Comparison of ENCODE assay signal across 13 cellular contexts in the genomic region with DNA sequence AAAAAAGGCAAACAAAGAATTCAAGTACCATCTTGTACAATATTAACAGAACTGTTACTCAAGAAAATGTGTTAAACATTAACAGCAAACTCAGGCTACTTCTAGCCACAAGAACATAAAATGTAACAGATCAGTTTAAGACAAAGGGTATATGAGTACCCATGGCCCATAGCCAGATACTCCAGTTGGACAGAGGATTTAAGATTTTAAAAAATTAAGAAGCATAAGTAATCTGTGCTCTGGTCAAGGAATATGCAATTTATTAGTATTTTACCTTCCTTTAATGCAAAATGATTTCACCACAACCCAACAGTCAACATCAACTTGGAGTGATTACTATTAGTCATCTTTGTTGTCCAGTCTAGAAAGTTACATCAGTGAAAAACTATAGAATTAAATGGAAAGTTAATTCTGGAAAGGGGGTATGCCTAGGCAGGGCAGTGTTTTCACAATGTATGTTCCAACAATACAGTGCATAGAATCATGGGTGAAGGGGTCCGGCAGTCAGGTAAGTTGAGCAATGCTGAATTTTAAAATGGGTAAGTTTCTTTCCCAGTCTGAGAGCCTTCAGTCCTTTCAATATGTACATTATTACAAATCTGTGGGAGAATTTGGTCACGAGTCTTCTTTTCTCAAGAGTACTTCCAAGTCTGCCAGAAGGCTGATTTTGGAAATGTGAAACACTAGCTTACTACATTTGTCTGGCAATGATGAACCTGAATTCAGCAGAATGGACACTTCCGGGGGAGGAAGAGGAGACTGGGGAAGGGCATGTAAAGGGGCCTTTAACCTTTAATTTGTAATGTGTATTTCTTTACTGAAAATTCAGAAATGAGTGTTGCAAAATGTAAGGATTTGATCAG. TPM values are rescaled to one million over a fixed set of nuclear protein-coding genes. Genes with fewer than 3 reads are reported as not detected.
DNase-seq lines count a peak whose midpoint lies in the region; ATAC-seq and TF ChIP-seq lines count a peak whose summit lies in the region.
"Had no signal": no experiment of that assay in that cellular context is flagged by ENCODE, and none has a peak within 500 bp of the region (broad histone marks: within the 10 kb centered on the region; RNA-seq: fewer than 3 reads in every experiment).

No MANE protein-coding gene starts in this region.

- intact Hi-C loops in heart left ventricle (cut with DNase I): loop anchor here in 1 of 10 donors (5.0 kb wide), 1 partner anchor 42 kb away; no protein-coding TSS in a partner anchor

- peak overlapping the region; percentile 91 for H2AK5ac ChIP-seq in mesenchymal stem cell (ENCODE audit: low read length, severe bottlenecking)

- no peak overlapping the region for H2BK12ac ChIP-seq in mesenchymal stem cell (ENCODE audit: low read length in 2 of 2)

- 96% methylated on average over 2 of the region's 3 CpGs for WGBS in mesenchymal stem cell
- WGBS in heart left ventricle, 4 donors: 80 to 88% (median 84%) methylated on average over 3 of the region's 3 CpGs

- peak overlapping the region; percentile 54; the same call in 1 of the 2 replicates for H3K27ac Mint-ChIP-seq in WTC11
- H3K27ac Mint-ChIP-seq: IgD-negative memory B cell had no signal

- peak overlapping the region; percentile 84 for H3K27ac ChIP-seq in mesenchymal stem cell (ENCODE audit: low read length, poor library complexity, severe bottlenecking)
- H3K27ac ChIP-seq in heart left ventricle: peak overlapping the region in 1 of 12 donors; percentile 79

- H3K27me3 Mint-ChIP-seq in WTC11 (ENCODE audit: low read depth): no peaks in the 10 kb centered on the region
- H3K27me3 Mint-ChIP-seq: central memory CD8-positive, alpha-beta T cell; IgD-negative memory B cell had no signal

- peak overlapping the region; percentile 63 for H3K4me2 ChIP-seq in mesenchymal stem cell (ENCODE audit: low read length, poor library complexity, severe bottlenecking)

- H3K79me1 ChIP-seq in mesenchymal stem cell (replicated peaks; ENCODE audit: low read length, poor library complexity, severe bottlenecking): peaks cover 9% of the 10 kb centered on the region

- ATAC-seq in GM18861 (IDR thresholded peaks at IDR 0.05; ENCODE audit: unreplicated experiment): peak; percentile 69
- ATAC-seq in HG02678 (IDR thresholded peaks at IDR 0.05; ENCODE audit: unreplicated experiment): peak; percentile 78
- no peak for ATAC-seq in WTC11
- ATAC-seq in heart left ventricle: no peak

- H3K4me3 ChIP-seq in mesenchymal stem cell (ENCODE audit: insufficient read depth in 1 of 2, low read depth in 1 of 2, low read length in 2 of 2) (no peak overlapping the region), heart left ventricle (no peak overlapping the region)

- POLR2A ChIA-PET in WTC11 (lab: Charles Lee): no interaction called here

- no peaks in the 10 kb centered on the region for H3K4me1 Mint-ChIP-seq in WTC11
- H3K4me1 Mint-ChIP-seq: IgD-negative memory B cell had no signal

- no peak overlapping the region for H2BK120ac ChIP-seq in mesenchymal stem cell (ENCODE audit: low read depth, low read length)

- H3K4me1 ChIP-seq in mesenchymal stem cell (ENCODE audit: control insufficient read depth, insufficient read depth, low read depth, low read length) (peaks cover 6% of the 10 kb centered on the region), heart left ventricle (peaks cover 0 to 23% (median 12%) of the 10 kb centered on the region in 12 donors)

- no peak for TF ChIP-seq CTCF in WTC11 (IDR thresholded peaks at IDR 0.05)
- no peak for TF ChIP-seq CTCF in heart left ventricle (IDR thresholded peaks at IDR 0.05)

- no peak for TF ChIP-seq POLR2A in heart left ventricle (IDR thresholded peaks at IDR 0.05)

- no peak overlapping the region for H3K9ac ChIP-seq in mesenchymal stem cell (ENCODE audit: low read length)

- H4K8ac ChIP-seq in mesenchymal stem cell (ENCODE audit: low read length): no peak overlapping the region

- no peak overlapping the region for H2BK5ac ChIP-seq in mesenchymal stem cell (ENCODE audit: low read depth, low read length, poor library complexity, severe bottlenecking)

- H3K23ac ChIP-seq in mesenchymal stem cell (ENCODE audit: low read length in 2 of 2): no peak overlapping the region

- CTCF ChIA-PET in WTC11 (lab: Charles Lee): no interaction called here

- H3K36me3 ChIP-seq in mesenchymal stem cell (ENCODE audit: control insufficient read depth in 1 of 2, insufficient read depth in 2 of 2, low read depth in 1 of 2, low read length in 2 of 2): peaks cover 3 to 16% of the 10 kb centered on the region in 2 experiments
- H3K36me3 ChIP-seq in heart left ventricle: peaks cover 0 to 21% (median 3%) of the 10 kb centered on the region in 9 donors

- H3K4ac ChIP-seq in mesenchymal stem cell (ENCODE audit: low read depth in 1 of 2, low read length in 2 of 2): no peak overlapping the region

- H2BK15ac ChIP-seq in mesenchymal stem cell (ENCODE audit: low read depth, poor library complexity, severe bottlenecking): no peak overlapping the region

- DNase-seq in WTC11 (ENCODE audit: low spot score) (no peak), mesenchymal stem cell (no peak), SHP77 treated with DMSO at 0.1 percent for 48 hours (lab: John Stamatoyannopoulos, UW) (no peak), NCI-H146 treated with DMSO at 0.1 percent for 48 hours (lab: John Stamatoyannopoulos, UW; ENCODE audit: unreplicated experiment) (no peak), hepatic stellate cell (ENCODE audit: low spot score) (no peak), heart left ventricle (no peak)
- DNase-seq: activated T-cell treated with anti-CD3 and anti-CD28 coated beads, Interleukin-2, amount 50 U/mL, for 48 hours; foreskin melanocyte; NCI-H2029 had no signal

- H3K14ac ChIP-seq in mesenchymal stem cell (ENCODE audit: low read length in 2 of 2): no peak overlapping the region

- H3K18ac ChIP-seq in mesenchymal stem cell (ENCODE audit: low read depth in 1 of 2, low read length in 2 of 2): no peak overlapping the region

- H3K36me3 Mint-ChIP-seq in WTC11: peaks cover 12% of the 10 kb centered on the region; the same call in 1 of the 2 replicates
- H3K36me3 Mint-ChIP-seq: IgD-negative memory B cell had no signal

- no peak overlapping the region for H2AFZ ChIP-seq in mesenchymal stem cell (ENCODE audit: low read depth, low read length)

- H4K91ac ChIP-seq in mesenchymal stem cell (ENCODE audit: low read length): no peak overlapping the region

- H3K9me3 ChIP-seq in mesenchymal stem cell (ENCODE audit: control insufficient read depth, low read length) (no peaks in the 10 kb centered on the region), heart left ventricle (no peaks in the 10 kb centered on the region)

- no peaks in the 10 kb centered on the region for H3K9me3 Mint-ChIP-seq in WTC11
- H3K9me3 Mint-ChIP-seq: central memory CD8-positive, alpha-beta T cell; IgD-negative memory B cell had no signal

- no peaks in the 10 kb centered on the region for H3K27me3 ChIP-seq in mesenchymal stem cell (ENCODE audit: control insufficient read depth in 1 of 2, insufficient read depth in 1 of 2, low read length in 2 of 2)
- no peaks in the 10 kb centered on the region for H3K27me3 ChIP-seq in heart left ventricle

- H3K4me3 Mint-ChIP-seq in WTC11: no peak overlapping the region
- H3K4me3 Mint-ChIP-seq: central memory CD8-positive, alpha-beta T cell; IgD-negative memory B cell had no signal

TF ChIP-seq in WTC11, 78 proteins besides CTCF, POLR2A, EP300 and RAD21:
- peak; percentile 60 for TF ChIP-seq GABPB1 (CRISPR knock-in tag; IDR thresholded peaks at IDR 0.05)
- TF ChIP-seq, protein P1, sequence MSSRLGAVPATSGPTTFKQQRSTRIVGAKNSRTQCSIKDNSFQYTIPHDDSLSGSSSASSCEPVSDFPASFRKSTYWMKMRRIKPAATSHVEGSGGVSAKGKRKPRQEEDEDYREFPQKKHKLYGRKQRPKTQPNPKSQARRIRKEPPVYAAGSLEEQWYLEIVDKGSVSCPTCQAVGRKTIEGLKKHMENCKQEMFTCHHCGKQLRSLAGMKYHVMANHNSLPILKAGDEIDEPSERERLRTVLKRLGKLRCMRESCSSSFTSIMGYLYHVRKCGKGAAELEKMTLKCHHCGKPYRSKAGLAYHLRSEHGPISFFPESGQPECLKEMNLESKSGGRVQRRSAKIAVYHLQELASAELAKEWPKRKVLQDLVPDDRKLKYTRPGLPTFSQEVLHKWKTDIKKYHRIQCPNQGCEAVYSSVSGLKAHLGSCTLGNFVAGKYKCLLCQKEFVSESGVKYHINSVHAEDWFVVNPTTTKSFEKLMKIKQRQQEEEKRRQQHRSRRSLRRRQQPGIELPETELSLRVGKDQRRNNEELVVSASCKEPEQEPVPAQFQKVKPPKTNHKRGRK (CRISPR knock-in tag; IDR thresholded peaks at IDR 0.05; ENCODE audit: borderline replicate concordance): no peak

RNA-seq across cellular contexts. Expression of a gene that starts 34.5 kb away (rescaled TPM):
- 9.2 to 10.5 TPM (median 9.8 TPM) in 3 replicates for total RNA-seq in WTC11 (2021)
- polyA plus RNA-seq in mesenchymal stem cell (2013, experiment 1 of 2): 4.5 TPM
- polyA plus RNA-seq in mesenchymal stem cell (2013, experiment 2 of 2): 4.7 TPM
- 1 to 10 TPM; 2.4 to 5.2 (median 3.7) TPM for total RNA-seq in heart left ventricle
- polyA plus RNA-seq in heart left ventricle: 1 to 10 TPM; 2.8 to 3.4 TPM
- polyA plus RNA-seq: IgD-negative memory B cell had no signal

Comparison
In these comparisons a context has a peak if more than half of its experiments do, and no peak if none do; other contexts are left out.
1. ATAC-seq: peak in GM18861 (single experiment) and HG02678 (single experiment); none in WTC11 (single experiment) and heart left ventricle (0 of 4).